Comparison of ENCODE assay signal across 8 cellular contexts in genomic region chr14:106556665-106557289, GRCh38.
A peak's percentile ranks its signal among the peaks of the same experiment; 100 is the strongest.
DNase-seq lines count a peak whose midpoint lies in the region; ATAC-seq, FAIRE-seq and TF ChIP-seq lines count a peak whose summit lies in the region.

No MANE protein-coding gene starts in this region.

- H3K27me3 ChIP-seq in bronchial epithelial cell (ENCODE audit: control insufficient read depth, insufficient read depth, low read length): no peaks in the 10 kb centered on the region

- peak; percentile 12 for TF ChIP-seq CTCF in bronchial epithelial cell (IDR thresholded peaks at IDR 0.05; ENCODE audit: insufficient read depth, low read length, severe bottlenecking)

- DNase-seq in COLO668 (lab: John Stamatoyannopoulos, UW; ENCODE audit: unreplicated experiment) (peak; percentile 86), LoVo (ENCODE audit: low spot score) (peak; percentile 49), UCSD-AML1 (lab: John Stamatoyannopoulos, UW; ENCODE audit: unreplicated experiment) (peak; percentile 65), bronchial epithelial cell (ENCODE audit: low read depth) (no peak), amniotic stem cell (lab: John Stamatoyannopoulos, UW) (no peak)
- DNase-seq in stimulated activated CD4-positive, alpha-beta T cell treated with anti-CD3 and anti-CD28 coated beads, Interleukin-15, amount 100 ng/mL, for 48 hours (ENCODE audit: low read depth in 2 of 2): peak; percentile 61 to 79

- no peak for FAIRE-seq in bronchial epithelial cell (lab: Jason Lieb, UNC)

- H3K4me3 ChIP-seq in bronchial epithelial cell (ENCODE audit: low read depth, low read length): no peak overlapping the region

- ATAC-seq in GM18858 (IDR thresholded peaks at IDR 0.05; ENCODE audit: unreplicated experiment) (no peak), HG02759 (IDR thresholded peaks at IDR 0.05; ENCODE audit: unreplicated experiment) (no peak)

- no peaks in the 10 kb centered on the region for H3K36me3 ChIP-seq in bronchial epithelial cell (ENCODE audit: control insufficient read depth, insufficient read depth, low read length)

Comparison
In these comparisons a context has a peak if more than half of its experiments do, and no peak if none do; other contexts are left out.
1. DNase-seq: peak in COLO668 (single experiment), LoVo (single experiment), UCSD-AML1 (single experiment) and stimulated activated CD4-positive, alpha-beta T cell treated with anti-CD3 and anti-CD28 coated beads, Interleukin-15, amount 100 ng/mL, for 48 hours (2 of 2); none in bronchial epithelial cell (single experiment) and amniotic stem cell (single experiment).